Comparison of ENCODE assay signal across 10 cellular contexts in genomic region chr14:103688906-103689902, GRCh38. TPM values are rescaled to one million over a fixed set of nuclear protein-coding genes. Genes with fewer than 3 reads are reported as not detected.
DNase-seq lines count a peak whose midpoint lies in the region; ATAC-seq, FAIRE-seq and TF ChIP-seq lines count a peak whose summit lies in the region.
"Had no signal": no experiment of that assay in that cellular context is flagged by ENCODE, and none has a peak within 500 bp of the region (broad histone marks: within the 10 kb centered on the region; RNA-seq: fewer than 3 reads in every experiment).

No MANE protein-coding gene starts in this region.

- no peak overlapping the region for H2AFZ ChIP-seq in GM23338

- no peak overlapping the region for H3K4me3 ChIP-seq in GM23338
- H3K4me3 ChIP-seq in bronchial epithelial cell (ENCODE audit: low read depth, low read length): no peak overlapping the region
- no peak overlapping the region for H3K4me3 ChIP-seq in pancreas
- H3K4me3 ChIP-seq in uterus: no peak overlapping the region
- no peak overlapping the region for H3K4me3 ChIP-seq in naive thymus-derived CD4-positive, alpha-beta T cell (ENCODE audit: low read length)

- peaks cover 7% of the 10 kb centered on the region; the same call in 1 of the 2 replicates for H3F3A ChIP-seq in GM23338 (replicated peaks; ENCODE audit: low read depth)

- H3K4me1 ChIP-seq in GM23338 (ENCODE audit: insufficient read depth) (no peaks in the 10 kb centered on the region), pancreas (peaks cover 0 to 6% (median 0%) of the 10 kb centered on the region in 3 donors), uterus (no peaks in the 10 kb centered on the region)
- no peaks in the 10 kb centered on the region for H3K4me1 ChIP-seq in naive thymus-derived CD4-positive, alpha-beta T cell (ENCODE audit: control insufficient read depth in 2 of 2, insufficient read depth in 2 of 2, low read length in 2 of 2)

- peaks cover 40% of the 10 kb centered on the region for H3K79me2 ChIP-seq in GM23338 (replicated peaks; ENCODE audit: insufficient read depth)

- H3K4me1 Mint-ChIP-seq in GM23338: peaks cover 3% of the 10 kb centered on the region; the same call in 2 of the 3 replicates
- H3K4me1 Mint-ChIP-seq in naive thymus-derived CD4-positive, alpha-beta T cell: peaks cover 0 to 4% (median 0%) of the 10 kb centered on the region in 7 donors

- H3K36me3 ChIP-seq in GM23338 (ENCODE audit: insufficient read depth) (peaks cover 28% of the 10 kb centered on the region), bronchial epithelial cell (ENCODE audit: control insufficient read depth, insufficient read depth, low read length) (peaks cover 24% of the 10 kb centered on the region), pancreas (peaks cover 0 to 37% (median 15%) of the 10 kb centered on the region in 3 donors), uterus (no peaks in the 10 kb centered on the region)
- peaks cover 9 to 85% (median 11%) of the 10 kb centered on the region in 3 experiments for H3K36me3 ChIP-seq in naive thymus-derived CD4-positive, alpha-beta T cell (ENCODE audit: control insufficient read depth in 2 of 3, insufficient read depth in 3 of 3, low read length in 3 of 3)

- intact Hi-C loops in pancreas (cut with DNase I) (no loop called here), uterus (cut with DNase I; ENCODE audit: low total_unique reads) (no loop called here)
- intact Hi-C loops in naive thymus-derived CD4-positive, alpha-beta T cell (cut with micrococcal nuclease): loop anchor here in 1 of 2 donors (10.0 kb wide), 1 partner anchor 56 kb away; no protein-coding TSS in a partner anchor

- H4K20me1 ChIP-seq in GM23338 (replicated peaks; ENCODE audit: insufficient read depth): peaks cover 16% of the 10 kb centered on the region

- TF ChIP-seq POLR2A in GM12892 (IDR thresholded peaks at IDR 0.05; ENCODE audit: low read depth, low read length) (no peak), uterus (IDR thresholded peaks at IDR 0.05) (no peak)

- H3K27me3 Mint-ChIP-seq in GM23338 (ENCODE audit: insufficient read depth, low read depth, poor library complexity): peaks cover 5% of the 10 kb centered on the region
- H3K27me3 Mint-ChIP-seq in naive thymus-derived CD4-positive, alpha-beta T cell: no peaks in the 10 kb centered on the region

- no peak for ATAC-seq in GM23338
- ATAC-seq in pancreas: peak; percentile 74 to 82 (median 76)
- ATAC-seq in naive thymus-derived CD4-positive, alpha-beta T cell: no peak

- H3K27me3 ChIP-seq in GM23338 (ENCODE audit: insufficient read depth) (no peaks in the 10 kb centered on the region), bronchial epithelial cell (ENCODE audit: control insufficient read depth, insufficient read depth, low read length) (no peaks in the 10 kb centered on the region), pancreas (no peaks in the 10 kb centered on the region), uterus (no peaks in the 10 kb centered on the region)
- H3K27me3 ChIP-seq in naive thymus-derived CD4-positive, alpha-beta T cell (ENCODE audit: control insufficient read depth in 2 of 2, insufficient read depth in 2 of 2, low read length in 2 of 2): no peaks in the 10 kb centered on the region

- POLR2A ChIA-PET in naive thymus-derived CD4-positive, alpha-beta T cell (lab: Charles Lee): no interaction called here

- H3K4me2 ChIP-seq in GM23338: no peak overlapping the region

- DNase-seq in GM12892 (ENCODE audit: insufficient read length) (no peak), GM23338 (ENCODE audit: low spot score) (no peak), bronchial epithelial cell (ENCODE audit: low read depth) (peak; percentile 53), pancreas (peak in 2 of 6 donors; percentile 45 to 59), uterus (no peak), HPDE6-E6E7 (ENCODE audit: extremely low spot score) (no peak)
- no peak for DNase-seq in naive thymus-derived CD4-positive, alpha-beta T cell
- DNase-seq in activated CD4-positive, alpha-beta T cell treated with anti-CD3 and anti-CD28 coated beads for 48 hours: no peak
- DNase-seq: activated gamma-delta T cell treated with Interleukin-2 at 50 U/mL for 16 hours, NCI-H2029 treated with DMSO at 0.1 percent for 48 hours had no signal

- H3K9me3 ChIP-seq in pancreas (no peaks in the 10 kb centered on the region), uterus (no peaks in the 10 kb centered on the region)
- H3K9me3 ChIP-seq in naive thymus-derived CD4-positive, alpha-beta T cell (ENCODE audit: control insufficient read depth in 2 of 3, low read length in 3 of 3): no peaks in the 10 kb centered on the region

- no peak overlapping the region for H3K4me3 Mint-ChIP-seq in GM23338
- H3K4me3 Mint-ChIP-seq in naive thymus-derived CD4-positive, alpha-beta T cell: no peak overlapping the region

- WGBS in pancreas, 2 donors: 42 to 54% methylated on average over 16 of the region's 16 CpGs

- peaks cover 48% of the 10 kb centered on the region for H3K36me3 Mint-ChIP-seq in GM23338 (ENCODE audit: low read depth)
- peaks cover 0 to 21% (median 5%) of the 10 kb centered on the region in 5 donors for H3K36me3 Mint-ChIP-seq in naive thymus-derived CD4-positive, alpha-beta T cell

- H3K27ac ChIP-seq in GM23338 (ENCODE audit: low read depth) (no peak overlapping the region; the same call in 1 of the 2 replicates), pancreas (no peak overlapping the region), uterus (no peak overlapping the region)
- no peak overlapping the region for H3K27ac ChIP-seq in naive thymus-derived CD4-positive, alpha-beta T cell (ENCODE audit: low read depth, low read length)

- FAIRE-seq in GM12892 (lab: Jason Lieb, UNC) (peak; percentile 21), bronchial epithelial cell (lab: Jason Lieb, UNC) (no peak), pancreas (lab: Jason Lieb, UNC) (no peak)

- TF ChIP-seq CTCF in GM23338 (conservative IDR thresholded peaks at IDR 0.05; ENCODE audit: low read depth in 2 of 2) (no peak), bronchial epithelial cell (IDR thresholded peaks at IDR 0.05; ENCODE audit: insufficient read depth, low read length, severe bottlenecking) (no peak), pancreas (IDR thresholded peaks at IDR 0.05) (no peak), uterus (IDR thresholded peaks at IDR 0.05) (no peak)

- CTCF ChIA-PET in naive thymus-derived CD4-positive, alpha-beta T cell (lab: Charles Lee): interaction anchor here (0.7 to 1.0 kb wide), 2 partner anchors 10 to 76 kb away, joined by 3 read pairs; no protein-coding TSS in a partner anchor

- no peaks in the 10 kb centered on the region for H3K9me3 Mint-ChIP-seq in GM23338
- H3K9me3 Mint-ChIP-seq in naive thymus-derived CD4-positive, alpha-beta T cell: no peaks in the 10 kb centered on the region

- peak overlapping the region; percentile 65; the same call in 1 of the 2 replicates for H3K27ac Mint-ChIP-seq in GM23338
- H3K27ac Mint-ChIP-seq in naive thymus-derived CD4-positive, alpha-beta T cell: peak overlapping the region in 1 of 9 donors; percentile 25

- H3K9me2 ChIP-seq in GM23338 (ENCODE audit: insufficient read depth): no peaks in the 10 kb centered on the region

TF ChIP-seq in GM23338, 12 proteins besides CTCF, POLR2A, EP300 and RAD21:
- no peak for TF ChIP-seq EZH2phosphoT487 (IDR thresholded peaks at IDR 0.05; ENCODE audit: unreplicated experiment)

RNA-seq across cellular contexts. Expression of gene XRCC3, which starts 26.0 kb away (rescaled TPM):
- 18.3 TPM for polyA plus RNA-seq in GM12892 (2012; ENCODE audit: missing spikeins)
- 52.2 and 72.9 TPM in 2 replicates for total RNA-seq in GM23338 (2014; rRNA removed; shearing (Covaris generic))
- polyA plus RNA-seq in GM23338 (2016; fragmentation: Nextera tagmentation; extraction: Ambion mirVana) (16.6 and 20.4 TPM in 2 replicates), pancreas (1 to 10 TPM; 4.4 to 5.2 TPM)
- total RNA-seq in bronchial epithelial cell (4.9 and 6.1 TPM in 2 replicates), pancreas (1 to 10 TPM; 1.7 to 4.3 (median 2.7) TPM), uterus (10 to 100 TPM in 1 of 4 donors, 1 to 10 TPM in 2, under 1 TPM in 1; 0.59 to 14.4 (median 5.2) TPM)
- 10 to 100 TPM in 4 of 5 experiments, 1 to 10 TPM in 1; 9.3 to 38.9 (median 15.9) TPM for total RNA-seq in naive thymus-derived CD4-positive, alpha-beta T cell
- 1 to 10 TPM; 5.1 to 5.7 TPM for polyA plus RNA-seq in naive thymus-derived CD4-positive, alpha-beta T cell

RNA-seq across cellular contexts. Expression of gene ZFYVE21, which starts 26.4 kb away (rescaled TPM):
- 14.1 TPM for polyA plus RNA-seq in GM12892 (2012; ENCODE audit: missing spikeins)
- 89.6 and 116 TPM in 2 replicates for total RNA-seq in GM23338 (2014; rRNA removed; shearing (Covaris generic))
- polyA plus RNA-seq in GM23338 (2016; fragmentation: Nextera tagmentation; extraction: Ambion mirVana) (79.4 and 88.0 TPM in 2 replicates), pancreas (10 to 100 TPM; 22.1 to 32.6 TPM)
- total RNA-seq in bronchial epithelial cell (76.1 and 77.7 TPM in 2 replicates), pancreas (10 to 100 TPM; 13.7 to 24.9 (median 16.2) TPM), uterus (100 to 1,000 TPM in 2 of 4 donors, 10 to 100 TPM in 2; 73.2 to 276 (median 103) TPM)
- total RNA-seq in naive thymus-derived CD4-positive, alpha-beta T cell: 10 to 100 TPM in 4 of 5 experiments, 1 to 10 TPM in 1; 5.8 to 19.0 (median 16.8) TPM
- 10 to 100 TPM in 1 of 2 donors, 1 to 10 TPM in 1; 8.9 to 15.6 TPM for polyA plus RNA-seq in naive thymus-derived CD4-positive, alpha-beta T cell

Comparison
In these comparisons a context has a peak if more than half of its experiments do, and no peak if none do; other contexts are left out.
1. ATAC-seq: peak in pancreas (4 of 4); none in GM23338 (single experiment) and naive thymus-derived CD4-positive, alpha-beta T cell (single experiment).